ENCODE assay signal across 8 cellular contexts in genomic region chr5:93078082-93079038, GRCh38.
DNase-seq lines count a peak whose midpoint lies in the region; ATAC-seq, FAIRE-seq and TF ChIP-seq lines count a peak whose summit lies in the region.

No MANE protein-coding gene starts in this region.

- no peak overlapping the region for H3K27ac Mint-ChIP-seq in naive thymus-derived CD8-positive, alpha-beta T cell

- TF ChIP-seq CTCF in GM10266 (IDR thresholded peaks at IDR 0.05; ENCODE audit: control insufficient read depth, insufficient read depth, low read depth, missing control alignments) = no peak
- no peak for TF ChIP-seq CTCF in GM12878 (IDR thresholded peaks at IDR 0.05 in 2 of 3, conservative IDR thresholded peaks at IDR 0.05 in 1 of 3; ENCODE audit: control insufficient read depth in 2 of 3, extremely low read depth in 1 of 3, insufficient read depth in 1 of 3, low read depth in 3 of 3, low read length in 3 of 3)
- no peak for TF ChIP-seq CTCF in upper lobe of right lung (IDR thresholded peaks at IDR 0.05)

- peak overlapping the region; percentile 81 for H3K4me2 ChIP-seq in GM12878 (ENCODE audit: control insufficient read depth, insufficient read depth)

- peaks cover 0 to 9% (median 0%) of the 10 kb centered on the region in 9 donors for H3K9me3 Mint-ChIP-seq in naive thymus-derived CD8-positive, alpha-beta T cell

- peaks cover 10% of the 10 kb centered on the region for H3K4me1 ChIP-seq in GM12878 (ENCODE audit: control insufficient read depth, insufficient read depth, low read length)
- H3K4me1 ChIP-seq in upper lobe of right lung = no peaks in the 10 kb centered on the region

- H3K27me3 Mint-ChIP-seq in naive thymus-derived CD8-positive, alpha-beta T cell = peaks cover 0 to under 1% (median 0%) of the 10 kb centered on the region in 5 donors

- intact Hi-C loops in GM12878 (cut with micrococcal nuclease; ENCODE audit: unreplicated experiment) (no loop called here), upper lobe of right lung (cut with DNase I) (no loop called here)

- no TSS peak for BruUV-seq in GM12878 (replicated peaks; lab: Mats Ljungman, UMichigan)

- TF ChIP-seq EP300 in GM12878 (IDR thresholded peaks at IDR 0.05; ENCODE audit: borderline replicate concordance in 1 of 2, control insufficient read depth in 1 of 2, low read depth in 2 of 2, low read length in 2 of 2) = no peak

- H2AFZ ChIP-seq in GM12878 (ENCODE audit: control insufficient read depth, low read depth, low read length) = peak overlapping the region; percentile 51

- H3K4me3 ChIP-seq in GM12878 (0 out of 2 replicates have a peak overlapping the region, but pooled peaks have one; percentile 7), upper lobe of right lung (no peak overlapping the region)

- no peak for TF ChIP-seq POLR2A in GM12878 (IDR thresholded peaks at IDR 0.05; ENCODE audit: low read depth, low read length)

- ATAC-seq in GM12878 (peak; percentile 88), left lobe of liver (peak; percentile 72), upper lobe of right lung (peak; percentile 81)
- ATAC-seq in naive thymus-derived CD8-positive, alpha-beta T cell = no peak

- no peaks in the 10 kb centered on the region for H3K4me1 Mint-ChIP-seq in naive thymus-derived CD8-positive, alpha-beta T cell

- CTCF ChIA-PET in GM12878 (lab: Yijun Ruan, JAX) = no interaction called here

- H3K27me3 ChIP-seq in GM12878 (replicated peaks in 1 of 2; ENCODE audit: control insufficient read depth in 2 of 2, insufficient read depth in 2 of 2, low read length in 1 of 2) = no peaks in the 10 kb centered on the region
- H3K27me3 ChIP-seq in upper lobe of right lung = no peaks in the 10 kb centered on the region

- no peak for FAIRE-seq in GM12878 (lab: Jason Lieb, UNC)

- in situ Hi-C loops in GM12878 (cut with MboI) = no loop called here

- peak; percentile 5 for DNase-seq in GM10266 (ENCODE audit: extremely low spot score)
- DNase-seq in H4 (ENCODE audit: low spot score) = peak; percentile 92
- DNase-seq in M059J (ENCODE audit: low read depth) = peak; percentile 100
- peak; percentile 32 for DNase-seq in GM12878 (ENCODE audit: low read depth, low spot score)
- peak; percentile 46 for DNase-seq in left lobe of liver (ENCODE audit: low spot score)
- DNase-seq in upper lobe of right lung = no peak
- no peak for DNase-seq in NCI-H526 treated with DMSO at 0.1 percent for 48 hours (lab: John Stamatoyannopoulos, UW)
- no peak for DNase-seq in naive thymus-derived CD8-positive, alpha-beta T cell

- H4K20me1 ChIP-seq in GM12878 (ENCODE audit: control insufficient read depth, insufficient read depth) = no peaks in the 10 kb centered on the region

- H3K36me3 Mint-ChIP-seq in naive thymus-derived CD8-positive, alpha-beta T cell = no peaks in the 10 kb centered on the region

- H3K27ac ChIP-seq in GM12878 (ENCODE audit: control insufficient read depth, insufficient read depth) = peak overlapping the region; percentile 27
- no peak overlapping the region for H3K27ac ChIP-seq in upper lobe of right lung

- 1% methylated on average over 11 of the region's 11 CpGs for WGBS in GM12878 (ENCODE audit: insufficient coverage, insufficient replicate concordance, low lambda C conversion rate, missing lambda C conversion rate)

- no peak overlapping the region for H3K4me3 Mint-ChIP-seq in naive thymus-derived CD8-positive, alpha-beta T cell

- TF ChIP-seq RAD21 in GM12878 (IDR thresholded peaks at IDR 0.05; ENCODE audit: insufficient read depth, low read depth, low read length) = no peak

- no peak overlapping the region for H3K9ac ChIP-seq in GM12878 (ENCODE audit: control insufficient read depth, insufficient read depth, low read length)

- POLR2A ChIA-PET in GM12878 (lab: Charles Lee) = no interaction called here
- POLR2A ChIA-PET in naive thymus-derived CD8-positive, alpha-beta T cell (lab: Charles Lee) = no interaction called here

- H3K9me3 ChIP-seq in GM12878 (replicated peaks; ENCODE audit: control insufficient read depth, insufficient read depth, low read length) = no peaks in the 10 kb centered on the region
- no peaks in the 10 kb centered on the region for H3K9me3 ChIP-seq in upper lobe of right lung

- SMC1A ChIA-PET in GM12878 (lab: Charles Lee; ENCODE audit: uncharacterized antibody, unreplicated experiment) = no interaction called here

- RAD21 ChIA-PET in GM12878 (lab: Charles Lee; ENCODE audit: unreplicated experiment) = no interaction called here

- no peaks in the 10 kb centered on the region for H3K36me3 ChIP-seq in GM12878 (ENCODE audit: control insufficient read depth in 2 of 2, insufficient read depth in 2 of 2, low read length in 1 of 2)
- H3K36me3 ChIP-seq in upper lobe of right lung = no peaks in the 10 kb centered on the region

- H3K79me2 ChIP-seq in GM12878 (ENCODE audit: control insufficient read depth, insufficient read depth, low read length) = no peaks in the 10 kb centered on the region

TF ChIP-seq in GM12878, 131 proteins besides CTCF, POLR2A, EP300 and RAD21 (continues in another document):
- TF ChIP-seq ZZZ3 (IDR thresholded peaks at IDR 0.05; ENCODE audit: control insufficient read depth, insufficient read length, low read depth) (no peak), CREM (IDR thresholded peaks at IDR 0.05; ENCODE audit: low read depth) (peak; percentile 53; the same call in 1 of the 2 replicates), POU2F2 (IDR thresholded peaks at IDR 0.05; ENCODE audit: borderline replicate concordance, low read depth, low read length) (no peak), ATF2 (IDR thresholded peaks at IDR 0.05; ENCODE audit: low read length) (peak; percentile 94), ETV6 (conservative IDR thresholded peaks at IDR 0.05 in 1 of 2, IDR thresholded peaks at IDR 0.05 in 1 of 2; ENCODE audit: borderline replicate concordance in 1 of 2, low read depth in 1 of 2) (peak in 1 of 2 experiments; percentile 34; a peak in 1 of 4 replicates), RUNX3 (IDR thresholded peaks at IDR 0.05; ENCODE audit: low read length) (peak; percentile 59; the same call in 1 of the 2 replicates), PKNOX1 (IDR thresholded peaks at IDR 0.05) (no peak), NR2C2 (IDR thresholded peaks at IDR 0.05; ENCODE audit: borderline replicate concordance, control insufficient read depth, insufficient read length, low read depth) (no peak), ZBTB11 (CRISPR knock-in tag; IDR thresholded peaks at IDR 0.05) (no peak), TCF3 (IDR thresholded peaks at IDR 0.05; ENCODE audit: borderline replicate concordance, insufficient read depth, low read depth, low read length) (no peak), FOXK2 (IDR thresholded peaks at IDR 0.05) (no peak)

Comparison
In these comparisons a context has a peak if more than half of its experiments do, and no peak if none do; other contexts are left out.
1. DNase-seq: peak in GM10266 (single experiment), H4 (single experiment), M059J (single experiment), GM12878 (single experiment) and left lobe of liver (single experiment); none in upper lobe of right lung (single experiment), NCI-H526 treated with DMSO at 0.1 percent for 48 hours (single experiment) and naive thymus-derived CD8-positive, alpha-beta T cell (0 of 10).
2. ATAC-seq: peak in GM12878 (single experiment), left lobe of liver (single experiment) and upper lobe of right lung (single experiment); none in naive thymus-derived CD8-positive, alpha-beta T cell (0 of 2).